Comparison of ENCODE assay signal across 8 cellular contexts in the genomic region with DNA sequence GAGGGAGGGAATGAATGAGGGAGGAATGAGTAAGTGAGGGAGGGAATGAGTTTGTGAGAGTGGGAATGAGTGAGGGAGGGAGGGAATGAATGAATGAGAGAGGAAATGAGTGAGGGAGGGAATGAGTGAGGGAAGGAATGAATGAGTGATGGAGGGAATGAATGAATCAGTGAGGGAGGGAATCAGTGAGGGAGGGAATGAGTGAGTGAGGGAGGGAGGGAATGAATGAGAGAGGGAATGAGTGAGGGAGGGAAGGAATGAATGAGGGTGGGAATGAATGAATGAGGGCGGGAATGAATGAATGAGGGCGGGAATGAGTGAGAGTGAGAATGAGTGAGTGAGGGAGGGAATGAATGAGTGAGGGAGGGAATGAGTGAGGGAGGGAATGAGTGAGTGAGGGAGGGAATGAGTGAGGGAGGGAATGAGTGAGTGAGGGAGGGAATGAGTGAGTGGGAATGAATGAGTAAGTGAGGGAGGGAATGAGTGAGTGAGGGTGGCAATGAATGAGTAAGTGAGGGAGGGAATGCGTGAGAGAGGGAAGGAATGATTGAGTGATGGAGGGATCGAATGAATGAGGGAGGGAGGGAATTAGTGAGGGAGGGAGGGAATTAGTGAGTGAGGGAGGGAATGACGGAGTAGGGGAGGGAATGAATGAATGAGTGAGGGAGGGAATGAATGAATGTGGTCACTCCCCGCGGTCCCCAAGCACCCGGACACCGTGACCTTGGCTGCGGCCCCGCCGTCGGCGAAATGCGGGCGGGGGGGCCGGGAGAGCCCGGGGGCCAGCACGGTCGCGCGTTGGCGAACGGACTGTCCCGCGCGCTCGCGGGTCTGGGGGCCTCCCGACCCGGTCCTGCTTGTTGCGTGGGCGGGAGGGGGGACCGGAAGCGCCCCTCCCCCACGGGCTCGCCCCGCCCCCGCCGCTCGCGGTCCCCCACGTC. TPM values are rescaled to one million over a fixed set of nuclear protein-coding genes. Genes with fewer than 3 reads are reported as not detected.
A peak's percentile ranks its signal among the peaks of the same experiment; 100 is the strongest.
DNase-seq lines count a peak whose midpoint lies in the region; ATAC-seq and TF ChIP-seq lines count a peak whose summit lies in the region.

No MANE protein-coding gene starts in this region.

- peaks cover 34% of the 10 kb centered on the region for H4K20me1 ChIP-seq in SK-N-SH (ENCODE audit: insufficient read depth)

- peak overlapping the region; percentile 83 to 98; a peak in 3 of 4 replicates for H3K27ac ChIP-seq in SK-N-SH (ENCODE audit: low read depth in 2 of 2, low read length in 1 of 2)

- H3K36me3 Mint-ChIP-seq in activated CD4-positive, alpha-beta T cell treated with anti-CD3 and anti-CD28 coated beads, Interleukin-2, amount 10 ng/mL, durations not matched to agents 24 days and 14 days (ENCODE audit: low read depth), result peaks cover 22% of the 10 kb centered on the region

- POLR2A ChIA-PET in SK-N-SH (lab: Yijun Ruan, JAX), result interaction anchor here (0.5 to 1.5 kb wide), 4 partner anchors 24 to 104 kb away, joined by 3 to 7 read pairs (median 4); no protein-coding TSS in a partner anchor

- TF ChIP-seq CTCF in SK-N-SH (IDR thresholded peaks at IDR 0.05), result no peak

- peaks cover 29% of the 10 kb centered on the region for H3K4me1 Mint-ChIP-seq in activated CD4-positive, alpha-beta T cell treated with anti-CD3 and anti-CD28 coated beads, Interleukin-2, amount 10 ng/mL, durations not matched to agents 24 days and 14 days

- WGBS in SK-N-SH (ENCODE audit: low lambda C conversion rate), result 8% methylated on average over 15 of the region's 43 CpGs

- peak overlapping the region; percentile 82; the same call in 1 of the 2 replicates for H2AFZ ChIP-seq in SK-N-SH (ENCODE audit: low read depth)

- peaks cover 3% of the 10 kb centered on the region for H3K9me3 Mint-ChIP-seq in activated CD4-positive, alpha-beta T cell treated with anti-CD3 and anti-CD28 coated beads, Interleukin-2, amount 10 ng/mL, durations not matched to agents 24 days and 14 days

- H3K4me3 Mint-ChIP-seq in activated CD4-positive, alpha-beta T cell treated with anti-CD3 and anti-CD28 coated beads, Interleukin-2, amount 10 ng/mL, durations not matched to agents 24 days and 14 days, result peak overlapping the region; percentile 85

- intact Hi-C loops in activated CD4-positive, alpha-beta T cell treated with anti-CD3 and anti-CD28 coated beads, Interleukin-2, amount 10 ng/mL, durations not matched to agents 24 days and 14 days (cut with micrococcal nuclease), result loop anchor here (2.0 to 5.0 kb wide), 4 partner anchors 34 to 568 kb away; partner anchors contain the start of genes CIAO3, CRAMP1, IFT140 and UQCC4

- H3F3A ChIP-seq in SK-N-SH (replicated peaks; ENCODE audit: insufficient read depth), result peaks cover 4% of the 10 kb centered on the region

- no peak for TF ChIP-seq EP300 in SK-N-SH (IDR thresholded peaks at IDR 0.05; ENCODE audit: borderline replicate concordance in 1 of 2, low read depth in 1 of 2, low read length in 1 of 2)

- H3K4me3 ChIP-seq in SK-N-SH (ENCODE audit: low read depth in 2 of 2, low read length in 1 of 2), result peak overlapping the region; percentile 59 to 74

- H3K27ac Mint-ChIP-seq in activated CD4-positive, alpha-beta T cell treated with anti-CD3 and anti-CD28 coated beads, Interleukin-2, amount 10 ng/mL, durations not matched to agents 24 days and 14 days, result peak overlapping the region; percentile 99

- peak overlapping the region; percentile 100; the same call in 1 of the 2 replicates for H3K9ac ChIP-seq in SK-N-SH

- H3K4me1 ChIP-seq in SK-N-SH (ENCODE audit: control insufficient read depth in 1 of 2, insufficient read depth in 2 of 2, low read depth in 1 of 2, low read length in 1 of 2), result peaks cover 10 to 27% of the 10 kb centered on the region in 2 experiments; a peak in 2 of 4 replicates

- peak; percentile 22 for ATAC-seq in HG03103 (IDR thresholded peaks at IDR 0.05; ENCODE audit: low read depth, unreplicated experiment)

- no peaks in the 10 kb centered on the region for H3K27me3 ChIP-seq in SK-N-SH (ENCODE audit: insufficient read depth)

- H3K9me3 ChIP-seq in SK-N-SH, result no peaks in the 10 kb centered on the region

- H3K36me3 ChIP-seq in SK-N-SH (replicated peaks in 1 of 2; ENCODE audit: control insufficient read depth in 1 of 2, insufficient read depth in 2 of 2, low read length in 1 of 2), result peaks cover 0 to 10% of the 10 kb centered on the region in 2 experiments

- no peak for TF ChIP-seq RAD21 in SK-N-SH (IDR thresholded peaks at IDR 0.05; ENCODE audit: low read length)

- no peak for DNase-seq in activated CD4-positive, alpha-beta T cell treated with anti-CD3 and anti-CD28 coated beads, Interleukin-2, amount 10 ng/mL, durations not matched to agents 24 days and 14 days
- DNase-seq in activated CD4-positive, alpha-beta T cell treated with anti-CD3 and anti-CD28 coated beads, Interleukin-2, amount 50 U/mL, for 1 hour, result no peak
- DNase-seq in SK-N-SH (no peak), fibroblast of gingiva (ENCODE audit: low read depth) (peak; percentile 39), renal cortical epithelial cell (ENCODE audit: low read depth) (peak; percentile 57), germinal center (ENCODE audit: low spot score) (no peak), NCI-H526 treated with DMSO at 0.1 percent for 48 hours (lab: John Stamatoyannopoulos, UW) (no peak)

- CTCF ChIA-PET in SK-N-SH (lab: Yijun Ruan, JAX), result interaction anchor here (1.8 kb wide), 1 partner anchor 8 kb away, joined by 6 read pairs; no protein-coding TSS in a partner anchor

- peaks cover 35% of the 10 kb centered on the region for H3K79me2 ChIP-seq in SK-N-SH (ENCODE audit: insufficient read depth)

- H3K4me2 ChIP-seq in SK-N-SH, result peak overlapping the region; percentile 63

- H3K9me2 ChIP-seq in SK-N-SH, result no peaks in the 10 kb centered on the region

- no peaks in the 10 kb centered on the region for H3K27me3 Mint-ChIP-seq in activated CD4-positive, alpha-beta T cell treated with anti-CD3 and anti-CD28 coated beads, Interleukin-2, amount 10 ng/mL, durations not matched to agents 24 days and 14 days

TF ChIP-seq in SK-N-SH, 30 proteins besides CTCF, POLR2A, EP300 and RAD21 (continues in another document):
- no peak for TF ChIP-seq MAX (IDR thresholded peaks at IDR 0.05; ENCODE audit: low read depth)
- TF ChIP-seq FOSL2 (IDR thresholded peaks at IDR 0.05; ENCODE audit: borderline replicate concordance, low read depth), result no peak
- TF ChIP-seq MEF2A (IDR thresholded peaks at IDR 0.05; ENCODE audit: borderline replicate concordance, low read depth), result no peak
- TF ChIP-seq, protein P1, sequence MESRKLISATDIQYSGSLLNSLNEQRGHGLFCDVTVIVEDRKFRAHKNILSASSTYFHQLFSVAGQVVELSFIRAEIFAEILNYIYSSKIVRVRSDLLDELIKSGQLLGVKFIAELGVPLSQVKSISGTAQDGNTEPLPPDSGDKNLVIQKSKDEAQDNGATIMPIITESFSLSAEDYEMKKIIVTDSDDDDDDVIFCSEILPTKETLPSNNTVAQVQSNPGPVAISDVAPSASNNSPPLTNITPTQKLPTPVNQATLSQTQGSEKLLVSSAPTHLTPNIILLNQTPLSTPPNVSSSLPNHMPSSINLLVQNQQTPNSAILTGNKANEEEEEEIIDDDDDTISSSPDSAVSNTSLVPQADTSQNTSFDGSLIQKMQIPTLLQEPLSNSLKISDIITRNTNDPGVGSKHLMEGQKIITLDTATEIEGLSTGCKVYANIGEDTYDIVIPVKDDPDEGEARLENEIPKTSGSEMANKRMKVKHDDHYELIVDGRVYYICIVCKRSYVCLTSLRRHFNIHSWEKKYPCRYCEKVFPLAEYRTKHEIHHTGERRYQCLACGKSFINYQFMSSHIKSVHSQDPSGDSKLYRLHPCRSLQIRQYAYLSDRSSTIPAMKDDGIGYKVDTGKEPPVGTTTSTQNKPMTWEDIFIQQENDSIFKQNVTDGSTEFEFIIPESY (IDR thresholded peaks at IDR 0.05; ENCODE audit: borderline replicate concordance, low read depth), result no peak
- TF ChIP-seq EZH2phosphoT487 (IDR thresholded peaks at IDR 0.05; ENCODE audit: borderline replicate concordance, low read depth), result no peak
- peak; percentile 36; the same call in 1 of the 2 replicates for TF ChIP-seq GABPA (IDR thresholded peaks at IDR 0.05; ENCODE audit: low read depth)
- no peak for TF ChIP-seq ELF1 (IDR thresholded peaks at IDR 0.05)

RNA-seq across cellular contexts. Expression of gene UBE2I, which starts 1.1 kb away (rescaled TPM):
- 269 and 278 TPM in 2 replicates for total RNA-seq in activated CD4-positive, alpha-beta T cell treated with anti-CD3 and anti-CD28 coated beads, Interleukin-2, amount 10 ng/mL, durations not matched to agents 24 days and 14 days
- polyA plus RNA-seq in SK-N-SH (2012; rRNA removed), result 107 and 113 TPM in 2 replicates
- 126 and 141 TPM in 2 replicates for polyA plus RNA-seq in SK-N-SH (2012; cell fraction: cytosol; rRNA removed)
- polyA plus RNA-seq in SK-N-SH (2012; cell fraction: nucleus; rRNA removed), result 116 and 131 TPM in 2 replicates
- 64.3 and 90.0 TPM in 2 replicates for total RNA-seq in renal cortical epithelial cell

RNA-seq across cellular contexts. Expression of gene BAIAP3, which starts 25.1 kb away (rescaled TPM):
- 0.30 TPM in 1 of 2 replicates, not detected in the other for total RNA-seq in activated CD4-positive, alpha-beta T cell treated with anti-CD3 and anti-CD28 coated beads, Interleukin-2, amount 10 ng/mL, durations not matched to agents 24 days and 14 days
- 1.1 and 2.0 TPM in 2 replicates for polyA plus RNA-seq in SK-N-SH (2012; rRNA removed)
- 0.13 and 0.58 TPM in 2 replicates for polyA plus RNA-seq in SK-N-SH (2012; cell fraction: cytosol; rRNA removed)
- 8.2 and 12.4 TPM in 2 replicates for polyA plus RNA-seq in SK-N-SH (2012; cell fraction: nucleus; rRNA removed)
- 2.1 and 3.0 TPM in 2 replicates for total RNA-seq in renal cortical epithelial cell

RNA-seq across cellular contexts. Expression of gene TSR3, which starts 43.4 kb away (rescaled TPM):
- total RNA-seq in activated CD4-positive, alpha-beta T cell treated with anti-CD3 and anti-CD28 coated beads, Interleukin-2, amount 10 ng/mL, durations not matched to agents 24 days and 14 days, result 81.5 and 88.2 TPM in 2 replicates
- 67.6 and 87.3 TPM in 2 replicates for polyA plus RNA-seq in SK-N-SH (2012; rRNA removed)
- polyA plus RNA-seq in SK-N-SH (2012; cell fraction: cytosol; rRNA removed), result 57.7 and 71.3 TPM in 2 replicates
- 44.6 and 53.0 TPM in 2 replicates for polyA plus RNA-seq in SK-N-SH (2012; cell fraction: nucleus; rRNA removed)
- 56.9 and 85.1 TPM in 2 replicates for total RNA-seq in renal cortical epithelial cell

RNA-seq across cellular contexts. Expression of gene GNPTG, which starts 43.4 kb away (rescaled TPM):
- 23.3 and 23.9 TPM in 2 replicates for total RNA-seq in activated CD4-positive, alpha-beta T cell treated with anti-CD3 and anti-CD28 coated beads, Interleukin-2, amount 10 ng/mL, durations not matched to agents 24 days and 14 days
- polyA plus RNA-seq in SK-N-SH (2012; rRNA removed), result 113 and 114 TPM in 2 replicates
- polyA plus RNA-seq in SK-N-SH (2012; cell fraction: cytosol; rRNA removed), result 53.9 and 77.4 TPM in 2 replicates
- 170 and 246 TPM in 2 replicates for polyA plus RNA-seq in SK-N-SH (2012; cell fraction: nucleus; rRNA removed)
- 30.6 and 101 TPM in 2 replicates for total RNA-seq in renal cortical epithelial cell

RNA-seq across cellular contexts. Expression of gene TPSD1, which starts 52.4 kb away (rescaled TPM):
- not detected in 2 replicates for total RNA-seq in activated CD4-positive, alpha-beta T cell treated with anti-CD3 and anti-CD28 coated beads, Interleukin-2, amount 10 ng/mL, durations not matched to agents 24 days and 14 days
- polyA plus RNA-seq in SK-N-SH (2012; rRNA removed), result not detected in 2 replicates
- polyA plus RNA-seq in SK-N-SH (2012; cell fraction: cytosol; rRNA removed), result not detected in 2 replicates
- polyA plus RNA-seq in SK-N-SH (2012; cell fraction: nucleus; rRNA removed), result not detected in 2 replicates
- total RNA-seq in renal cortical epithelial cell, result not detected in 2 replicates

Comparison
In these comparisons a context has a peak if more than half of its experiments do, and no peak if none do; other contexts are left out.
1. DNase-seq: peak in fibroblast of gingiva (single experiment) and renal cortical epithelial cell (single experiment); none in activated CD4-positive, alpha-beta T cell treated with anti-CD3 and anti-CD28 coated beads, Interleukin-2, amount 10 ng/mL, durations not matched to agents 24 days and 14 days (single experiment), activated CD4-positive, alpha-beta T cell treated with anti-CD3 and anti-CD28 coated beads, Interleukin-2, amount 50 U/mL, for 1 hour (single experiment), SK-N-SH (single experiment), germinal center (single experiment) and NCI-H526 treated with DMSO at 0.1 percent for 48 hours (single experiment).